ENCODE assay signal across 8 cellular contexts in the genomic region with DNA sequence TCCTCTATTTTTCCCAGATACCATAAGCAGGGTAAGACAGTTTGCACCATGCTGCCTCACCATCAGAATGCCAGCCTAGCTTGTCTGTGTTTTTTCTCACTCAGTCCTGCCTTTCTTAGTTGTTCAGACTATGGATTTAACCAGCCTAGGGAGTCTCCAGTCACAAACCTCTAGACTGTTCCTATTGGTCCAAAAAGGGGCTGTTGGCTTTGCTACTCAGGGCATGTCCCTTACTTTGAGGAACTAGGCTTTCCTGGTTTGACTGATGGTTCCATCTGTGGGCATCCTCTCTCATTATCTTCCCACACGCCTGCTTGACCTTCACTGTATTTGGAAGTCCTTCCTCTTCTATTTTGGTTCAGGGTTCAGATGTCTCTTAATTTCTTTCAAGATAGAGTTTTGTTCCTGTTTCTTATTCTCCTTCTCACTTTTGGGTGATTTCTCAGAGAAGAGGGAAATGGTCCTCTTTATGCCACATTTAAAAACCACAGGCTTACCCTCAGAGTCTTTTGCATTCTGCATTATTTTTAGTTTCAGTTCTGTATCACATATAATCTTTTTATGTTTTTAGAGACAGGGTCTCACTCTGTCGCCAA. TPM values are rescaled to one million over a fixed set of nuclear protein-coding genes. Genes with fewer than 3 reads are reported as not detected.
DNase-seq lines count a peak whose midpoint lies in the region; ATAC-seq and TF ChIP-seq lines count a peak whose summit lies in the region.

No MANE protein-coding gene starts in this region.

- H2BK5ac ChIP-seq in mesenchymal stem cell (ENCODE audit: low read depth, low read length, poor library complexity, severe bottlenecking): no peak overlapping the region

- H3K4ac ChIP-seq in mesenchymal stem cell (ENCODE audit: low read depth in 1 of 2, low read length in 2 of 2): no peak overlapping the region

- H3K4me2 ChIP-seq in mesenchymal stem cell (ENCODE audit: low read length, poor library complexity, severe bottlenecking): no peak overlapping the region

- no peak overlapping the region for H2BK12ac ChIP-seq in mesenchymal stem cell (ENCODE audit: low read length in 2 of 2)

- H3K9me3 Mint-ChIP-seq in CD8-positive, alpha-beta memory T cell: no peaks in the 10 kb centered on the region
- no peaks in the 10 kb centered on the region for H3K9me3 Mint-ChIP-seq in activated T-helper 1 cell treated with anti-CD3 and anti-CD28 coated beads, Interleukin-12 subunit alpha, Interleukin-12 subunit beta, Interleukin-2, Interleukin-4 antibody, amounts not matched to agents 30 ng/mL and 10 ng/mL and 1 ng/mL, durations not matched to agents 14 hours and 24 hours and 36 hours
- H3K9me3 Mint-ChIP-seq in CD4-positive, alpha-beta T cell: no peaks in the 10 kb centered on the region

- H3K9ac ChIP-seq in mesenchymal stem cell (ENCODE audit: low read length): no peak overlapping the region

- no peak overlapping the region for H3K27ac ChIP-seq in CD8-positive, alpha-beta memory T cell (ENCODE audit: low read depth, low read length)
- no peak overlapping the region for H3K27ac ChIP-seq in mesenchymal stem cell (ENCODE audit: low read length, poor library complexity, severe bottlenecking)
- no peak overlapping the region for H3K27ac ChIP-seq in CD4-positive, alpha-beta T cell (ENCODE audit: low read depth, low read length)

- H2AK5ac ChIP-seq in mesenchymal stem cell (ENCODE audit: low read length, severe bottlenecking): no peak overlapping the region

- no peak overlapping the region for H3K23ac ChIP-seq in mesenchymal stem cell (ENCODE audit: low read length in 2 of 2)

- no peak overlapping the region for H2AFZ ChIP-seq in mesenchymal stem cell (ENCODE audit: low read depth, low read length)

- intact Hi-C loops in activated T-helper 1 cell treated with anti-CD3 and anti-CD28 coated beads, Interleukin-12 subunit alpha, Interleukin-12 subunit beta, Interleukin-2, Interleukin-4 antibody, amounts not matched to agents 30 ng/mL and 10 ng/mL and 1 ng/mL, durations not matched to agents 14 hours and 24 hours and 36 hours (cut with micrococcal nuclease): loop anchor here (1.0 kb wide), 1 partner anchor 15 kb away; no protein-coding TSS in a partner anchor
- intact Hi-C loops in CD4-positive, alpha-beta T cell (cut with DNase I, micrococcal nuclease): no loop called here

- no peaks in the 10 kb centered on the region for H3K9me3 ChIP-seq in CD8-positive, alpha-beta memory T cell (ENCODE audit: low read length)
- H3K9me3 ChIP-seq in mesenchymal stem cell (ENCODE audit: control insufficient read depth, low read length): no peaks in the 10 kb centered on the region
- H3K9me3 ChIP-seq in CD4-positive, alpha-beta T cell (ENCODE audit: control insufficient read depth, low read length): no peaks in the 10 kb centered on the region

- no peak overlapping the region for H3K4me3 ChIP-seq in CD8-positive, alpha-beta memory T cell (ENCODE audit: low read length)
- no peak overlapping the region for H3K4me3 ChIP-seq in mesenchymal stem cell (ENCODE audit: insufficient read depth in 1 of 2, low read depth in 1 of 2, low read length in 2 of 2)

- H2BK120ac ChIP-seq in mesenchymal stem cell (ENCODE audit: low read depth, low read length): no peak overlapping the region

- POLR2A ChIA-PET in CD8-positive, alpha-beta memory T cell (lab: Charles Lee): no interaction called here
- POLR2A ChIA-PET in CD4-positive, alpha-beta T cell (lab: Charles Lee): no interaction called here

- H3K36me3 ChIP-seq in CD8-positive, alpha-beta memory T cell (ENCODE audit: insufficient read depth, low read length): no peaks in the 10 kb centered on the region
- no peaks in the 10 kb centered on the region for H3K36me3 ChIP-seq in mesenchymal stem cell (ENCODE audit: control insufficient read depth in 1 of 2, insufficient read depth in 2 of 2, low read depth in 1 of 2, low read length in 2 of 2)

- no peak overlapping the region for H2BK15ac ChIP-seq in mesenchymal stem cell (ENCODE audit: low read depth, poor library complexity, severe bottlenecking)

- peak; percentile 82 for ATAC-seq in GM19395 (IDR thresholded peaks at IDR 0.05; ENCODE audit: unreplicated experiment)
- peak; percentile 87 for ATAC-seq in HG03196 (IDR thresholded peaks at IDR 0.05; ENCODE audit: unreplicated experiment)
- ATAC-seq in CD4-positive, alpha-beta T cell (ENCODE audit: poor library complexity): no peak

- H3K14ac ChIP-seq in mesenchymal stem cell (ENCODE audit: low read length in 2 of 2): no peak overlapping the region

- no peaks in the 10 kb centered on the region for H3K27me3 ChIP-seq in CD8-positive, alpha-beta memory T cell (ENCODE audit: insufficient read depth, low read length, poor library complexity, severe bottlenecking)
- peaks cover 0 to 15% of the 10 kb centered on the region in 2 experiments for H3K27me3 ChIP-seq in mesenchymal stem cell (ENCODE audit: control insufficient read depth in 1 of 2, insufficient read depth in 1 of 2, low read length in 2 of 2)
- no peaks in the 10 kb centered on the region for H3K27me3 ChIP-seq in CD4-positive, alpha-beta T cell (ENCODE audit: control insufficient read depth, insufficient read depth, low read length)

- TF ChIP-seq CTCF in CD4-positive, alpha-beta T cell (IDR thresholded peaks at IDR 0.05): no peak

- H3K79me1 ChIP-seq in mesenchymal stem cell (replicated peaks; ENCODE audit: low read length, poor library complexity, severe bottlenecking): no peaks in the 10 kb centered on the region

- no peak overlapping the region for H4K91ac ChIP-seq in mesenchymal stem cell (ENCODE audit: low read length)

- DNase-seq in CD8-positive, alpha-beta memory T cell: no peak
- no peak for DNase-seq in activated T-helper 1 cell treated with anti-CD3 and anti-CD28 coated beads, Interleukin-12 subunit alpha, Interleukin-12 subunit beta, Interleukin-2, Interleukin-4 antibody, amounts not matched to agents 30 ng/mL and 10 ng/mL and 1 ng/mL, durations not matched to agents 14 hours and 24 hours and 36 hours (ENCODE audit: low spot score)
- no peak for DNase-seq in mesenchymal stem cell
- no peak for DNase-seq in cerebellar nuclear complex (lab: John Stamatoyannopoulos, UW)
- no peak for DNase-seq in CD4-positive, alpha-beta T cell
- no peak for DNase-seq in activated CD4-positive, alpha-beta T cell treated with anti-CD3 and anti-CD28 coated beads for 48 hours

- WGBS in mesenchymal stem cell: 100% methylated on average over 1 of the region's 2 CpGs

- H3K27me3 Mint-ChIP-seq in CD8-positive, alpha-beta memory T cell: peaks cover 5 to 16% of the 10 kb centered on the region in 2 donors
- H3K27me3 Mint-ChIP-seq in activated T-helper 1 cell treated with anti-CD3 and anti-CD28 coated beads, Interleukin-12 subunit alpha, Interleukin-12 subunit beta, Interleukin-2, Interleukin-4 antibody, amounts not matched to agents 30 ng/mL and 10 ng/mL and 1 ng/mL, durations not matched to agents 14 hours and 24 hours and 36 hours (ENCODE audit: insufficient read depth): peaks cover 2% of the 10 kb centered on the region
- H3K27me3 Mint-ChIP-seq in CD4-positive, alpha-beta T cell: peaks cover 12% of the 10 kb centered on the region

- H3K18ac ChIP-seq in mesenchymal stem cell (ENCODE audit: low read depth in 1 of 2, low read length in 2 of 2): no peak overlapping the region

- peaks cover 13 to 29% (median 24%) of the 10 kb centered on the region in 3 donors for H3K4me1 Mint-ChIP-seq in CD8-positive, alpha-beta memory T cell
- peaks cover 25% of the 10 kb centered on the region for H3K4me1 Mint-ChIP-seq in activated T-helper 1 cell treated with anti-CD3 and anti-CD28 coated beads, Interleukin-12 subunit alpha, Interleukin-12 subunit beta, Interleukin-2, Interleukin-4 antibody, amounts not matched to agents 30 ng/mL and 10 ng/mL and 1 ng/mL, durations not matched to agents 14 hours and 24 hours and 36 hours (ENCODE audit: low read depth)
- peaks cover 25% of the 10 kb centered on the region for H3K4me1 Mint-ChIP-seq in CD4-positive, alpha-beta T cell (ENCODE audit: low read depth)

- H3K36me3 Mint-ChIP-seq in CD8-positive, alpha-beta memory T cell: no peaks in the 10 kb centered on the region
- H3K36me3 Mint-ChIP-seq in activated T-helper 1 cell treated with anti-CD3 and anti-CD28 coated beads, Interleukin-12 subunit alpha, Interleukin-12 subunit beta, Interleukin-2, Interleukin-4 antibody, amounts not matched to agents 30 ng/mL and 10 ng/mL and 1 ng/mL, durations not matched to agents 14 hours and 24 hours and 36 hours (ENCODE audit: low read depth): no peaks in the 10 kb centered on the region
- no peaks in the 10 kb centered on the region for H3K36me3 Mint-ChIP-seq in CD4-positive, alpha-beta T cell (ENCODE audit: low read depth)

- H3K27ac Mint-ChIP-seq in CD8-positive, alpha-beta memory T cell: peak overlapping the region in 3 of 8 donors; percentile 6 to 43 (median 18)
- peak overlapping the region; percentile 42 for H3K27ac Mint-ChIP-seq in activated T-helper 1 cell treated with anti-CD3 and anti-CD28 coated beads, Interleukin-12 subunit alpha, Interleukin-12 subunit beta, Interleukin-2, Interleukin-4 antibody, amounts not matched to agents 30 ng/mL and 10 ng/mL and 1 ng/mL, durations not matched to agents 14 hours and 24 hours and 36 hours
- H3K27ac Mint-ChIP-seq in CD4-positive, alpha-beta T cell: no peak overlapping the region

- H3K4me1 ChIP-seq in CD8-positive, alpha-beta memory T cell (ENCODE audit: insufficient read depth, low read length): peaks cover 13% of the 10 kb centered on the region
- H3K4me1 ChIP-seq in mesenchymal stem cell (ENCODE audit: control insufficient read depth, insufficient read depth, low read depth, low read length): no peaks in the 10 kb centered on the region

- H3K4me3 Mint-ChIP-seq in CD8-positive, alpha-beta memory T cell: peak overlapping the region in 6 of 7 donors; percentile 34 to 62 (median 50)
- H3K4me3 Mint-ChIP-seq in activated T-helper 1 cell treated with anti-CD3 and anti-CD28 coated beads, Interleukin-12 subunit alpha, Interleukin-12 subunit beta, Interleukin-2, Interleukin-4 antibody, amounts not matched to agents 30 ng/mL and 10 ng/mL and 1 ng/mL, durations not matched to agents 14 hours and 24 hours and 36 hours: peak overlapping the region; percentile 31
- no peak overlapping the region for H3K4me3 Mint-ChIP-seq in CD4-positive, alpha-beta T cell

- CTCF ChIA-PET in CD8-positive, alpha-beta memory T cell (lab: Charles Lee): no interaction called here
- CTCF ChIA-PET in CD4-positive, alpha-beta T cell (lab: Charles Lee): interaction anchor here (0.5 kb wide), 1 partner anchor 15 kb away, joined by 3 read pairs; no protein-coding TSS in a partner anchor

- H4K8ac ChIP-seq in mesenchymal stem cell (ENCODE audit: low read length): no peak overlapping the region

RNA-seq across cellular contexts. Expression of a gene that starts 31.3 kb away (rescaled TPM):
- total RNA-seq in CD8-positive, alpha-beta memory T cell: 10 to 100 TPM; 34.7 to 35.4 TPM
- 14.4 TPM for polyA plus RNA-seq in CD8-positive, alpha-beta memory T cell
- 36.5 and 38.4 TPM in 2 replicates for total RNA-seq in activated T-helper 1 cell treated with anti-CD3 and anti-CD28 coated beads, Interleukin-12 subunit alpha, Interleukin-12 subunit beta, Interleukin-2, Interleukin-4 antibody, amounts not matched to agents 30 ng/mL and 10 ng/mL and 1 ng/mL, durations not matched to agents 14 hours and 24 hours and 36 hours
- polyA plus RNA-seq in mesenchymal stem cell (2013, experiment 1 of 2): 35.4 TPM
- 35.0 TPM for polyA plus RNA-seq in mesenchymal stem cell (2013, experiment 2 of 2)
- total RNA-seq in CD4-positive, alpha-beta T cell: 10 to 100 TPM; 29.2 to 33.6 TPM

RNA-seq across cellular contexts. Expression of a gene that starts 59.9 kb away (rescaled TPM):
- not detected for total RNA-seq in CD8-positive, alpha-beta memory T cell
- not detected for polyA plus RNA-seq in CD8-positive, alpha-beta memory T cell
- not detected in 2 replicates for total RNA-seq in activated T-helper 1 cell treated with anti-CD3 and anti-CD28 coated beads, Interleukin-12 subunit alpha, Interleukin-12 subunit beta, Interleukin-2, Interleukin-4 antibody, amounts not matched to agents 30 ng/mL and 10 ng/mL and 1 ng/mL, durations not matched to agents 14 hours and 24 hours and 36 hours
- not detected for polyA plus RNA-seq in mesenchymal stem cell (2013, experiment 1 of 2)
- polyA plus RNA-seq in mesenchymal stem cell (2013, experiment 2 of 2): not detected
- total RNA-seq in CD4-positive, alpha-beta T cell: not detected
